In genomic region chr22:20243545-20244249, GRCh38 we compare ENCODE assay signal across 8 cellular contexts. TPM values are rescaled to one million over a fixed set of nuclear protein-coding genes. Genes with fewer than 3 reads are reported as not detected.
DNase-seq lines count a peak whose midpoint lies in the region; ATAC-seq, FAIRE-seq and TF ChIP-seq lines count a peak whose summit lies in the region.

No MANE protein-coding gene starts in this region.

- H3K4me1 Mint-ChIP-seq in astrocyte (ENCODE audit: low read depth, unreplicated experiment), result peaks cover 22% of the 10 kb centered on the region

- FAIRE-seq in astrocyte (lab: Jason Lieb, UNC), result no peak

- no peaks in the 10 kb centered on the region for H3K9me3 Mint-ChIP-seq in astrocyte (ENCODE audit: unreplicated experiment)

- H4K20me1 ChIP-seq in DOHH2 (ENCODE audit: control insufficient read depth, insufficient read depth, low read depth, low read length) (no peaks in the 10 kb centered on the region), astrocyte (ENCODE audit: insufficient read depth, low read length) (no peaks in the 10 kb centered on the region)

- peaks cover 2% of the 10 kb centered on the region for H3K27me3 Mint-ChIP-seq in astrocyte (ENCODE audit: low read depth, unreplicated experiment)

- peak overlapping the region; percentile 59 for H3K4me2 ChIP-seq in DOHH2 (ENCODE audit: low read length)
- H3K4me2 ChIP-seq in astrocyte (ENCODE audit: low read length), result peak overlapping the region; percentile 78

- no peaks in the 10 kb centered on the region for H3K36me3 ChIP-seq in DOHH2 (ENCODE audit: control insufficient read depth, low read length)
- H3K36me3 ChIP-seq in astrocyte (ENCODE audit: insufficient read depth, low read length), result no peaks in the 10 kb centered on the region

- peak overlapping the region; percentile 74 for H2AFZ ChIP-seq in astrocyte (ENCODE audit: low read depth, low read length)

- no peak for ATAC-seq in GM19395 (IDR thresholded peaks at IDR 0.05; ENCODE audit: unreplicated experiment)
- ATAC-seq in GM18870 (IDR thresholded peaks at IDR 0.05; ENCODE audit: unreplicated experiment), result no peak

- no peak overlapping the region for H3K27ac ChIP-seq in DOHH2 (ENCODE audit: low read depth, low read length)
- no peak overlapping the region for H3K27ac ChIP-seq in astrocyte (ENCODE audit: low read depth, low read length)

- no peaks in the 10 kb centered on the region for H3K27me3 ChIP-seq in DOHH2 (ENCODE audit: control insufficient read depth, low read length)
- H3K27me3 ChIP-seq in astrocyte (ENCODE audit: insufficient read depth, low read length), result no peaks in the 10 kb centered on the region

- H3K4me3 ChIP-seq in DOHH2 (ENCODE audit: low read length), result peak overlapping the region; percentile 47
- no peak overlapping the region for H3K4me3 ChIP-seq in astrocyte (ENCODE audit: insufficient read depth, low read depth, low read length)

- H3K9me2 ChIP-seq in DOHH2 (replicated peaks; ENCODE audit: control insufficient read depth, low read length), result no peaks in the 10 kb centered on the region

- H3K79me2 ChIP-seq in DOHH2 (ENCODE audit: control insufficient read depth, low read length) (no peaks in the 10 kb centered on the region), astrocyte (ENCODE audit: insufficient read depth, low read length) (no peaks in the 10 kb centered on the region)

- no peak overlapping the region for H3K4me3 Mint-ChIP-seq in astrocyte (ENCODE audit: unreplicated experiment)

- no peaks in the 10 kb centered on the region for H3K36me3 Mint-ChIP-seq in astrocyte (ENCODE audit: low read depth, unreplicated experiment)

- no peak for TF ChIP-seq CTCF in DOHH2 (IDR thresholded peaks at IDR 0.05; ENCODE audit: low read depth, low read length, poor library complexity, severe bottlenecking)
- TF ChIP-seq CTCF in astrocyte (IDR thresholded peaks at IDR 0.05; ENCODE audit: insufficient read depth, low read depth, low read length), result no peak

- H3K9ac ChIP-seq in astrocyte (ENCODE audit: low read length), result no peak overlapping the region

- H3K9me3 ChIP-seq in DOHH2 (ENCODE audit: control insufficient read depth, insufficient read depth, low read length) (no peaks in the 10 kb centered on the region), astrocyte (ENCODE audit: insufficient read depth, low read depth, low read length) (no peaks in the 10 kb centered on the region)

- DNase-seq in NCI-H1092 (lab: John Stamatoyannopoulos, UW) (peak; percentile 82), SKM-1 treated with dmso at 0.1 percent for 144 hours (lab: John Stamatoyannopoulos, UW; ENCODE audit: unreplicated experiment) (peak; percentile 79), astrocyte (ENCODE audit: low read depth) (peak; percentile 73), hepatic stellate cell (ENCODE audit: low spot score) (peak; percentile 94)
- peak in 3 of 4 experiments; percentile 26 to 52 (median 28) for DNase-seq in stimulated activated CD4-positive, alpha-beta T cell treated with anti-CD3 and anti-CD28 coated beads, Interleukin-1b, Interleukin-23, amount 100 ng/mL, for 24 hours (ENCODE audit: low read depth in 4 of 4, low spot score in 1 of 4)

- no peak overlapping the region for H3K27ac Mint-ChIP-seq in astrocyte (ENCODE audit: unreplicated experiment)

- H3F3A ChIP-seq in DOHH2 (ENCODE audit: control insufficient read depth, insufficient read depth), result no peaks in the 10 kb centered on the region

- H3K4me1 ChIP-seq in DOHH2 (ENCODE audit: control insufficient read depth, low read length) (peaks cover 51% of the 10 kb centered on the region), astrocyte (ENCODE audit: insufficient read depth, low read length) (peaks cover 35% of the 10 kb centered on the region)

RNA-seq across cellular contexts. Expression of gene RTN4R, which starts 24.4 kb away (rescaled TPM):
- total RNA-seq in astrocyte, result 1.9 and 2.9 TPM in 2 replicates

Comparison
In these comparisons a context has a peak if more than half of its experiments do, and no peak if none do; other contexts are left out.
1. DNase-seq: peak in every context shown above with its lines; median percentile 94 in hepatic stellate cell; 82 in NCI-H1092; 79 in SKM-1 treated with dmso at 0.1 percent for 144 hours; 73 in astrocyte; 28 in stimulated activated CD4-positive, alpha-beta T cell treated with anti-CD3 and anti-CD28 coated beads, Interleukin-1b, Interleukin-23, amount 100 ng/mL, for 24 hours.